Comparison of ENCODE assay signal across 8 cellular contexts in the genomic region with DNA sequence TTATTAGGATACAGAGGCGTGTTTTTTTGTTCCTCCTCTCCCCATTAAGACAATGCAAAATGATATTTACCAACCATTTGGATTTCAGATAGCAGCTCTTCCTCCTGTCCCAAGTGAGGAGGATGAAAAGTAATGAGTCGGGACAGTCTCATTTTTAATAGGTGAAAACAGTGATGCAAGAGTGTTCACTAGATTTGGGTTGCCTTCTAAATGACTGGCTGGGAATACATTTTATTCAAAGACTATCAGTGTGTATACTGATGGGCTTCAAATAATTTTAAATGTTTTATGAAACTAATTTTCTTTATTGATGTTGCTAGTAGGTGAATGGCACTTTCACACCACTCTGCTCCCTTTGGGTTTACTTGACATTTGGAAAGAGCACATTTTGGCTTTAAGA. TPM values are rescaled to one million over a fixed set of nuclear protein-coding genes. Genes with fewer than 3 reads are reported as not detected.
DNase-seq lines count a peak whose midpoint lies in the region; TF ChIP-seq lines count a peak whose summit lies in the region.

No MANE protein-coding gene starts in this region.

- H3K36me3 ChIP-seq in adipocyte (ENCODE audit: control insufficient read depth, insufficient read depth, low read length, severe bottlenecking), result peaks cover 6% of the 10 kb centered on the region
- peaks cover 0 to under 1% (median 0%) of the 10 kb centered on the region in 4 donors for H3K36me3 ChIP-seq in liver (ENCODE audit: control insufficient read depth in 4 of 4, insufficient read depth in 3 of 4, low read depth in 1 of 4, low read length in 3 of 4)
- H3K36me3 ChIP-seq in thymus (ENCODE audit: control insufficient read depth, insufficient read depth), result no peaks in the 10 kb centered on the region

- no peaks in the 10 kb centered on the region for H3K27me3 ChIP-seq in adipocyte (replicated peaks; ENCODE audit: control insufficient read depth, insufficient read depth, low read length)
- no peaks in the 10 kb centered on the region for H3K27me3 ChIP-seq in liver (ENCODE audit: control insufficient read depth in 4 of 4, insufficient read depth in 4 of 4, low read length in 3 of 4)
- no peaks in the 10 kb centered on the region for H3K27me3 ChIP-seq in thymus (ENCODE audit: control insufficient read depth, insufficient read depth)

- TF ChIP-seq RAD21 in liver (IDR thresholded peaks at IDR 0.05), result no peak

- peaks cover 17% of the 10 kb centered on the region for H3K4me1 ChIP-seq in adipocyte (ENCODE audit: control insufficient read depth, insufficient read depth, low read length)
- peaks cover 2 to 24% (median 15%) of the 10 kb centered on the region in 4 donors for H3K4me1 ChIP-seq in liver (ENCODE audit: control insufficient read depth in 4 of 4, insufficient read depth in 4 of 4, low read length in 3 of 4)
- H3K4me1 ChIP-seq in thymus (ENCODE audit: control insufficient read depth, insufficient read depth, low read length), result no peaks in the 10 kb centered on the region

- H3K27ac Mint-ChIP-seq in activated T-cell treated with anti-CD3 and anti-CD28 coated beads, Interleukin-2, amount 50 U/mL, for 24 hours, result peak overlapping the region; percentile 91

- DNase-seq in activated T-cell treated with anti-CD3 and anti-CD28 coated beads, Interleukin-2, amount 50 U/mL, for 24 hours, result no peak
- DNase-seq in activated T-cell treated with anti-CD3 and anti-CD28 coated beads, Interleukin-2, amount 50 U/mL, for 48 hours, result no peak
- DNase-seq in adipocyte (ENCODE audit: low read depth) (peak; percentile 21), GM03348 (ENCODE audit: low spot score) (no peak), hepatic stellate cell (ENCODE audit: low spot score) (no peak), NOMO-1 treated with DMSO at 0.1 percent for 48 hours (lab: John Stamatoyannopoulos, UW; ENCODE audit: unreplicated experiment) (no peak)

- no peaks in the 10 kb centered on the region for H3K27me3 Mint-ChIP-seq in activated T-cell treated with anti-CD3 and anti-CD28 coated beads, Interleukin-2, amount 50 U/mL, for 24 hours

- H3K27ac ChIP-seq in liver (ENCODE audit: low read depth in 1 of 2, low read length in 2 of 2), result peak overlapping the region in 1 of 2 donors; percentile 28
- H3K27ac ChIP-seq in thymus (ENCODE audit: low read depth), result peak overlapping the region; percentile 18

- 37% methylated on average over 2 of the region's 2 CpGs for WGBS in liver
- 71% methylated on average over 2 of the region's 2 CpGs for WGBS in thymus

- TF ChIP-seq CTCF in liver (IDR thresholded peaks at IDR 0.05; ENCODE audit: low read depth, low read length, missing input control), result no peak

- H3K4me3 ChIP-seq in adipocyte (ENCODE audit: low read length) (peak overlapping the region; percentile 93), liver (ENCODE audit: low read depth in 1 of 3, low read length in 3 of 3) (peak overlapping the region in 2 of 3 donors; percentile 75 to 96), thymus (ENCODE audit: low read length) (peak overlapping the region; percentile 86)

- H3K9me3 ChIP-seq in adipocyte (ENCODE audit: control insufficient read depth, low read length), result no peaks in the 10 kb centered on the region
- no peaks in the 10 kb centered on the region for H3K9me3 ChIP-seq in liver (ENCODE audit: control insufficient read depth in 4 of 4, low read length in 3 of 4)
- no peaks in the 10 kb centered on the region for H3K9me3 ChIP-seq in thymus (ENCODE audit: control insufficient read depth)

- H3K4me1 Mint-ChIP-seq in activated T-cell treated with anti-CD3 and anti-CD28 coated beads, Interleukin-2, amount 50 U/mL, for 24 hours (ENCODE audit: low read depth), result peaks cover 33% of the 10 kb centered on the region

- H3K9me3 Mint-ChIP-seq in activated T-cell treated with anti-CD3 and anti-CD28 coated beads, Interleukin-2, amount 50 U/mL, for 24 hours, result no peaks in the 10 kb centered on the region

- peak overlapping the region; percentile 92 for H3K4me3 Mint-ChIP-seq in activated T-cell treated with anti-CD3 and anti-CD28 coated beads, Interleukin-2, amount 50 U/mL, for 24 hours

- H3K9ac ChIP-seq in adipocyte (ENCODE audit: low read length), result peak overlapping the region; percentile 93
- no peak overlapping the region for H3K9ac ChIP-seq in liver (ENCODE audit: low read depth in 1 of 2, low read length in 2 of 2)

- H3K36me3 Mint-ChIP-seq in activated T-cell treated with anti-CD3 and anti-CD28 coated beads, Interleukin-2, amount 50 U/mL, for 24 hours (ENCODE audit: low read depth), result peaks cover 47% of the 10 kb centered on the region

TF ChIP-seq in liver, 16 proteins besides CTCF, POLR2A, EP300 and RAD21:
- TF ChIP-seq SP1 (IDR thresholded peaks at IDR 0.05) (no peak), GABPA (IDR thresholded peaks at IDR 0.05 in 1 of 2, conservative IDR thresholded peaks at IDR 0.05 in 1 of 2) (no peak), RXRA (IDR thresholded peaks at IDR 0.05) (no peak)
- TF ChIP-seq, protein P1, sequence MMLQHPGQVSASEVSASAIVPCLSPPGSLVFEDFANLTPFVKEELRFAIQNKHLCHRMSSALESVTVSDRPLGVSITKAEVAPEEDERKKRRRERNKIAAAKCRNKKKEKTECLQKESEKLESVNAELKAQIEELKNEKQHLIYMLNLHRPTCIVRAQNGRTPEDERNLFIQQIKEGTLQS (IDR thresholded peaks at IDR 0.05), result no peak
- TF ChIP-seq, protein P2, sequence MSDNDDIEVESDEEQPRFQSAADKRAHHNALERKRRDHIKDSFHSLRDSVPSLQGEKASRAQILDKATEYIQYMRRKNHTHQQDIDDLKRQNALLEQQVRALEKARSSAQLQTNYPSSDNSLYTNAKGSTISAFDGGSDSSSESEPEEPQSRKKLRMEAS (IDR thresholded peaks at IDR 0.05), result no peak
- TF ChIP-seq, protein P3, sequence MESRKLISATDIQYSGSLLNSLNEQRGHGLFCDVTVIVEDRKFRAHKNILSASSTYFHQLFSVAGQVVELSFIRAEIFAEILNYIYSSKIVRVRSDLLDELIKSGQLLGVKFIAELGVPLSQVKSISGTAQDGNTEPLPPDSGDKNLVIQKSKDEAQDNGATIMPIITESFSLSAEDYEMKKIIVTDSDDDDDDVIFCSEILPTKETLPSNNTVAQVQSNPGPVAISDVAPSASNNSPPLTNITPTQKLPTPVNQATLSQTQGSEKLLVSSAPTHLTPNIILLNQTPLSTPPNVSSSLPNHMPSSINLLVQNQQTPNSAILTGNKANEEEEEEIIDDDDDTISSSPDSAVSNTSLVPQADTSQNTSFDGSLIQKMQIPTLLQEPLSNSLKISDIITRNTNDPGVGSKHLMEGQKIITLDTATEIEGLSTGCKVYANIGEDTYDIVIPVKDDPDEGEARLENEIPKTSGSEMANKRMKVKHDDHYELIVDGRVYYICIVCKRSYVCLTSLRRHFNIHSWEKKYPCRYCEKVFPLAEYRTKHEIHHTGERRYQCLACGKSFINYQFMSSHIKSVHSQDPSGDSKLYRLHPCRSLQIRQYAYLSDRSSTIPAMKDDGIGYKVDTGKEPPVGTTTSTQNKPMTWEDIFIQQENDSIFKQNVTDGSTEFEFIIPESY (IDR thresholded peaks at IDR 0.05), result no peak
TF ChIP-seq in liver: peak in this region for 0.

RNA-seq across cellular contexts. Expression of a gene that starts 2.1 kb away (rescaled TPM):
- 10 to 100 TPM; 15.0 to 20.2 TPM for total RNA-seq in liver
- 10 to 100 TPM in 1 of 2 donors, 1 to 10 TPM in 1; 7.8 to 11.8 TPM for polyA plus RNA-seq in liver
- polyA plus RNA-seq in thymus, result 52.4 TPM
